In genomic region chr2:70188460-70188859, GRCh38 we compare ENCODE assay signal across 18 cellular contexts. TPM values are rescaled to one million over a fixed set of nuclear protein-coding genes. Genes with fewer than 3 reads are reported as not detected.
DNase-seq lines count a peak whose midpoint lies in the region; ATAC-seq, FAIRE-seq and TF ChIP-seq lines count a peak whose summit lies in the region.
"Had no signal": no experiment of that assay in that cellular context is flagged by ENCODE, and none has a peak within 500 bp of the region (broad histone marks: within the 10 kb centered on the region; RNA-seq: fewer than 3 reads in every experiment).

No MANE protein-coding gene starts in this region.

- peaks cover 26% of the 10 kb centered on the region for H3K4me1 Mint-ChIP-seq in activated naive CD8-positive, alpha-beta T cell (ENCODE audit: low read depth)

- H3K27me3 ChIP-seq in HCT116 (ENCODE audit: insufficient read depth, low read length), result no peaks in the 10 kb centered on the region
- H3K27me3 ChIP-seq in HepG2 (ENCODE audit: control insufficient read depth in 1 of 2, insufficient read depth in 2 of 2, low read length in 2 of 2), result no peaks in the 10 kb centered on the region; a peak in 1 of 5 replicates
- H3K27me3 ChIP-seq: adrenal gland had no signal

- H2AFZ ChIP-seq in HCT116 (ENCODE audit: low read depth, low read length, poor library complexity, severe bottlenecking), result no peak overlapping the region
- H2AFZ ChIP-seq in HepG2 (ENCODE audit: low read length), result no peak overlapping the region

- CTCF ChIA-PET in A549 (lab: Yijun Ruan, JAX) (interaction anchor here (1.8 kb wide), 1 partner anchor 276 kb away, joined by 4 read pairs; no protein-coding TSS in a partner anchor), HCT116 (lab: Charles Lee) (no interaction called here), HepG2 (lab: Yijun Ruan, JAX; ENCODE audit: low intra/inter-chr PET ratio, low total read pairs) (no interaction called here)

- no peaks in the 10 kb centered on the region for H3K36me3 ChIP-seq in HCT116 (ENCODE audit: control insufficient read depth in 1 of 2, insufficient read depth in 2 of 2, low read length in 2 of 2)
- peaks cover 0 to 1% of the 10 kb centered on the region in 2 experiments; a peak in 1 of 5 replicates for H3K36me3 ChIP-seq in HepG2 (replicated peaks in 1 of 2; ENCODE audit: control insufficient read depth in 1 of 2, insufficient read depth in 2 of 2, low read length in 2 of 2)
- H3K36me3 ChIP-seq: adrenal gland, prostate gland had no signal

- H3K27me3 Mint-ChIP-seq in activated naive CD8-positive, alpha-beta T cell, result no peaks in the 10 kb centered on the region

- BruUV-seq in HCT116 (replicated peaks; lab: Mats Ljungman, UMichigan), result no TSS peak
- BruUV-seq in HepG2 (replicated peaks; lab: Mats Ljungman, UMichigan), result TSS peak; percentile 45

- no peak for TF ChIP-seq EP300 in A549 (IDR thresholded peaks at IDR 0.05)
- TF ChIP-seq EP300 in HepG2 (IDR thresholded peaks at IDR 0.05; ENCODE audit: low read depth in 2 of 2, low read length in 2 of 2), result peak; percentile 60 to 90; a peak in 3 of 4 replicates
- TF ChIP-seq EP300 in HepG2 (CRISPR knock-in tag; IDR thresholded peaks at IDR 0.05; ENCODE audit: borderline replicate concordance), result peak; percentile 48; the same call in 1 of the 2 replicates

- H3K9me3 ChIP-seq in A549 (no peaks in the 10 kb centered on the region), HCT116 (ENCODE audit: control insufficient read depth in 1 of 2, insufficient read depth in 1 of 2, low read depth in 1 of 2, low read length in 2 of 2) (no peaks in the 10 kb centered on the region), HepG2 (ENCODE audit: low read length) (no peaks in the 10 kb centered on the region)
- H3K9me3 ChIP-seq: adrenal gland, prostate gland had no signal

- no peaks in the 10 kb centered on the region for H3K9me2 ChIP-seq in HCT116 (ENCODE audit: insufficient read depth)

- no peak for TF ChIP-seq POLR2A in A549 (IDR thresholded peaks at IDR 0.05; ENCODE audit: low read length)
- TF ChIP-seq POLR2A in HCT116 (IDR thresholded peaks at IDR 0.05; ENCODE audit: borderline replicate concordance, extremely low read depth, insufficient read depth, insufficient read length), result no peak
- TF ChIP-seq POLR2A in HepG2 (IDR thresholded peaks at IDR 0.05; ENCODE audit: insufficient read depth in 1 of 2, low read depth in 2 of 2, low read length in 2 of 2), result no peak

- H3K9ac ChIP-seq in HCT116 (ENCODE audit: low read length), result no peak overlapping the region
- peak overlapping the region; percentile 9; the same call in 1 of the 2 replicates for H3K9ac ChIP-seq in HepG2 (ENCODE audit: insufficient read depth, low read depth, low read length)

- H4K20me1 ChIP-seq in HCT116 (ENCODE audit: insufficient read depth) (no peaks in the 10 kb centered on the region), HepG2 (ENCODE audit: insufficient read depth, low read length) (no peaks in the 10 kb centered on the region)

- in situ Hi-C loops in HepG2 (cut with HindIII; ENCODE audit: extremely low pct_ligation_motif_present, low pct_unique_long_range_greater_than_20kb), result no loop called here

- TF ChIP-seq RAD21 in A549 (conservative IDR thresholded peaks at IDR 0.05 in 1 of 2, IDR thresholded peaks at IDR 0.05 in 1 of 2) (no peak), HCT116 (IDR thresholded peaks at IDR 0.05; ENCODE audit: low read depth) (no peak), HepG2 (CRISPR knock-in tag; IDR thresholded peaks at IDR 0.05) (no peak)

- peaks cover 14% of the 10 kb centered on the region for H3K4me1 ChIP-seq in A549
- H3K4me1 ChIP-seq in HCT116 (ENCODE audit: control insufficient read depth in 1 of 2, insufficient read depth in 2 of 2, low read length in 2 of 2), result peaks cover 7 to 14% of the 10 kb centered on the region in 2 experiments; a peak in 3 of 4 replicates
- peaks cover 36% of the 10 kb centered on the region for H3K4me1 ChIP-seq in HepG2 (ENCODE audit: insufficient read depth, low read length)
- H3K4me1 ChIP-seq: prostate gland had no signal

- peak overlapping the region; percentile 91 for H3K4me3 Mint-ChIP-seq in activated naive CD8-positive, alpha-beta T cell

- H3K4me2 ChIP-seq in A549 (peak overlapping the region; percentile 48), HCT116 (ENCODE audit: low read length) (peak overlapping the region; percentile 18; the same call in 1 of the 2 replicates), HepG2 (ENCODE audit: low read depth, low read length) (peak overlapping the region; percentile 53)

- WGBS in A549 (ENCODE audit: missing lambda C conversion rate), result 55% methylated on average over 5 of the region's 5 CpGs
- whole genome bisulfite sequencing in HepG2 (ENCODE audit: low lambda C conversion rate), result 10% methylated on average over 5 of the region's 5 CpGs

- peak overlapping the region; percentile 87 for H3K27ac Mint-ChIP-seq in activated naive CD8-positive, alpha-beta T cell

- H3K27ac ChIP-seq in A549 (peak overlapping the region in 1 of 2 experiments; percentile 5; a peak in 1 of 6 replicates), HCT116 (ENCODE audit: low read depth, low read length) (no peak overlapping the region), HepG2 (ENCODE audit: extremely low read length, insufficient read depth, low read length) (peak overlapping the region; percentile 75)
- H3K27ac ChIP-seq: adrenal gland, coronary artery, prostate gland had no signal

- peak; percentile 27 to 62 for DNase-seq in A549 (ENCODE audit: low read depth in 1 of 2, low spot score in 1 of 2)
- no peak for DNase-seq in HCT116 (ENCODE audit: low read depth, low spot score)
- DNase-seq in HepG2 (ENCODE audit: low spot score), result peak; percentile 94
- no peak for DNase-seq in NCI-H510A treated with DMSO at 0.1 percent for 48 hours (lab: John Stamatoyannopoulos, UW)
- no peak for DNase-seq in SKM-1 treated with dmso at 0.1 percent for 144 hours (lab: John Stamatoyannopoulos, UW; ENCODE audit: unreplicated experiment)
- DNase-seq in NCI-H1417 (lab: John Stamatoyannopoulos, UW), result no peak
- no peak for DNase-seq in NK-92 (lab: John Stamatoyannopoulos, UW; ENCODE audit: unreplicated experiment)
- DNase-seq: adrenal gland; Kasumi-1; midbrain; NCI-H2029 treated with DMSO at 0.1 percent for 48 hours; NCI-H82; stimulated activated CD4-positive, alpha-beta T cell treated with anti-CD3 and anti-CD28 coated beads, Interleukin-1b, Interleukin-23, amount 100 ng/mL, for 48 hours; stimulated activated CD8-positive, alpha-beta memory T cell treated with anti-CD3 and anti-CD28 coated beads, Interleukin-4, amount 100 ng/mL, for 48 hours had no signal

- POLR2A ChIA-PET in A549 (lab: Yijun Ruan, JAX), result interaction anchor here (1.3 kb wide), 1 partner anchor 274 kb away, joined by 3 read pairs; the partner anchor contains the start of gene MXD1
- POLR2A ChIA-PET in HCT116 (lab: Charles Lee), result no interaction called here
- POLR2A ChIA-PET in HepG2 (lab: Yijun Ruan, JAX), result interaction anchor here (0.6 to 3.4 kb wide), 8 partner anchors 30 to 274 kb away, joined by 3 to 49 read pairs (median 4); partner anchors contain the start of genes MXD1, PCYOX1 and SNRPG

- FAIRE-seq in A549 (lab: Jason Lieb, UNC), result no peak
- FAIRE-seq in HepG2 (lab: Jason Lieb, UNC), result peak; percentile 57

- RAD21 ChIA-PET in HCT116 (lab: Charles Lee; ENCODE audit: low non-redundant PET in 1 of 2, low total read pairs in 2 of 2, uncharacterized antibody in 2 of 2, unreplicated experiment in 2 of 2), result no interaction called here

- peaks cover 7% of the 10 kb centered on the region; the same call in 1 of the 2 replicates for H3K79me2 ChIP-seq in HCT116 (ENCODE audit: insufficient read depth, low read length)
- no peaks in the 10 kb centered on the region for H3K79me2 ChIP-seq in HepG2 (ENCODE audit: insufficient read depth, low read length)

- H3K4me3 ChIP-seq in A549, result no peak overlapping the region
- no peak overlapping the region for H3K4me3 ChIP-seq in HCT116 (replicated peaks in 1 of 2; ENCODE audit: low read depth in 1 of 2, low read length in 2 of 2)
- H3K4me3 ChIP-seq in HepG2 (replicated peaks in 1 of 3; ENCODE audit: insufficient read depth in 1 of 3, low read depth in 2 of 3, low read length in 3 of 3), result no peak overlapping the region; a peak in 2 of 6 replicates
- H3K4me3 ChIP-seq: adrenal gland, coronary artery, prostate gland had no signal

- intact Hi-C loops in HCT116 (cut with micrococcal nuclease), result no loop called here
- intact Hi-C loops in HepG2 (cut with micrococcal nuclease; ENCODE audit: unreplicated experiment), result no loop called here

- H3K9me3 Mint-ChIP-seq in activated naive CD8-positive, alpha-beta T cell (ENCODE audit: low read depth), result no peaks in the 10 kb centered on the region

- H3K36me3 Mint-ChIP-seq in activated naive CD8-positive, alpha-beta T cell, result no peaks in the 10 kb centered on the region

- ATAC-seq in A549 (no peak), HCT116 (no peak), HepG2 (peak; percentile 4; the same call in 1 of the 3 replicates)
- ATAC-seq: Right ventricle myocardium inferior had no signal

- TF ChIP-seq CTCF in A549 (IDR thresholded peaks at IDR 0.05) (no peak), HCT116 (IDR thresholded peaks at IDR 0.05 in 2 of 3, conservative IDR thresholded peaks at IDR 0.05 in 1 of 3; ENCODE audit: borderline replicate concordance in 1 of 3, insufficient read depth in 1 of 3, low read depth in 2 of 3, low read length in 2 of 3) (no peak), HepG2 (CRISPR knock-in tag; IDR thresholded peaks at IDR 0.05) (no peak)

RNA-seq across cellular contexts. Expression of gene C2orf42, which starts 2.4 kb away (rescaled TPM):
- 10.4 and 14.8 TPM in 2 replicates for polyA plus RNA-seq in A549 (2011; rRNA removed)
- 3.6 and 4.9 TPM in 2 replicates for polyA plus RNA-seq in A549 (2012; cell fraction: cytosol; rRNA removed)
- polyA plus RNA-seq in A549 (2012; cell fraction: nucleus; rRNA removed), result 5.0 and 7.0 TPM in 2 replicates
- polyA plus RNA-seq in A549 (2017; fragmentation: RNase III; extraction: RNeasy Plus Mini Kit Qiagen cat#74134 plus additional on column Dnase treatment), result 8.1 to 9.5 TPM (median 8.3 TPM) in 3 replicates
- 49.4 and 61.1 TPM in 2 replicates for polyA minus RNA-seq in A549 (2011; rRNA and poly(A)+ RNA removed)
- total RNA-seq in HCT116 (2021; ENCODE audit: unreplicated experiment), result 17.4 TPM
- 7.6 and 10.3 TPM in 2 replicates for polyA plus RNA-seq in HCT116 (2012)
- 9.9 and 11.1 TPM in 2 replicates for total RNA-seq in HepG2 (2016; rRNA removed; fragmentation: Illumina TruSeq; extraction: Trizol)
- total RNA-seq in HepG2 (2016; cell fraction: cytosol; rRNA removed; fragmentation: Illumina TruSeq; extraction: Trizol; ENCODE audit: low read depth), result 20.6 and 21.9 TPM in 2 replicates
- 9.3 and 9.6 TPM in 2 replicates for total RNA-seq in HepG2 (2016; cell fraction: insoluble cytoplasmic fraction; rRNA removed; fragmentation: Illumina TruSeq; extraction: Trizol)
- total RNA-seq in HepG2 (2016; cell fraction: membrane; rRNA removed; fragmentation: Illumina TruSeq; extraction: Trizol), result 21.6 and 22.7 TPM in 2 replicates
- total RNA-seq in HepG2 (2016; cell fraction: nucleus; rRNA removed; fragmentation: Illumina TruSeq; extraction: Trizol), result 8.7 and 10.0 TPM in 2 replicates
- 9.3 and 10.1 TPM in 2 replicates for polyA plus RNA-seq in HepG2 (2011; rRNA removed)
- 6.6 and 7.2 TPM in 2 replicates for polyA plus RNA-seq in HepG2 (2011; cell fraction: cytosol; rRNA removed)
- 10.9 and 14.5 TPM in 2 replicates for polyA plus RNA-seq in HepG2 (2011; cell fraction: nucleus; rRNA removed)
- 8.7 and 9.4 TPM in 2 replicates for polyA plus RNA-seq in HepG2 (2012)
- 2.6 and 2.8 TPM in 2 replicates for polyA plus RNA-seq in HepG2 (2016; cell fraction: cytosol; fragmentation: Illumina TruSeq; extraction: Trizol; ENCODE audit: low read depth)
- polyA plus RNA-seq in HepG2 (2016; cell fraction: insoluble cytoplasmic fraction; fragmentation: Illumina TruSeq; extraction: Trizol; ENCODE audit: low read depth), result 9.2 and 10.0 TPM in 2 replicates
- polyA plus RNA-seq in HepG2 (2016; cell fraction: membrane; fragmentation: Illumina TruSeq; extraction: Trizol; ENCODE audit: low read depth), result 5.3 and 7.7 TPM in 2 replicates
- polyA plus RNA-seq in HepG2 (2016; cell fraction: nucleus; fragmentation: Illumina TruSeq; extraction: Trizol; ENCODE audit: insufficient read depth, low read depth), result 8.3 and 10.9 TPM in 2 replicates
- polyA minus RNA-seq in HepG2 (2011; rRNA and poly(A)+ RNA removed; ENCODE audit: low replicate concordance), result 26.9 and 49.5 TPM in 2 replicates
- 8.3 and 17.8 TPM in 2 replicates for polyA minus RNA-seq in HepG2 (2011; cell fraction: cytosol; rRNA and poly(A)+ RNA removed)
- 22.4 and 25.1 TPM in 2 replicates for polyA minus RNA-seq in HepG2 (2011; cell fraction: nucleus; rRNA and poly(A)+ RNA removed)

RNA-seq across cellular contexts. Expression of gene TIA1, which starts 60.0 kb away (rescaled TPM):
- polyA plus RNA-seq in A549 (2011; rRNA removed) (148 and 173 TPM in 2 replicates), A549 (2017; fragmentation: RNase III; extraction: RNeasy Plus Mini Kit Qiagen cat#74134 plus additional on column Dnase treatment) (59.5 to 65.8 TPM (median 61.2 TPM) in 3 replicates), HepG2 (2011; rRNA removed) (306 and 319 TPM in 2 replicates)
- 43.0 and 50.7 TPM in 2 replicates for polyA plus RNA-seq in A549 (2012; cell fraction: cytosol; rRNA removed)
- 60.2 and 64.0 TPM in 2 replicates for polyA plus RNA-seq in A549 (2012; cell fraction: nucleus; rRNA removed)
- 117 and 131 TPM in 2 replicates for polyA minus RNA-seq in A549 (2011; rRNA and poly(A)+ RNA removed)
- total RNA-seq in HCT116 (2021; ENCODE audit: unreplicated experiment) (94.1 TPM), HepG2 (2016; rRNA removed; fragmentation: Illumina TruSeq; extraction: Trizol) (199 and 209 TPM in 2 replicates)
- 63.6 and 72.4 TPM in 2 replicates for polyA plus RNA-seq in HCT116 (2012)
- 46.3 and 52.7 TPM in 2 replicates for total RNA-seq in HepG2 (2016; cell fraction: cytosol; rRNA removed; fragmentation: Illumina TruSeq; extraction: Trizol; ENCODE audit: low read depth)
- total RNA-seq in HepG2 (2016; cell fraction: insoluble cytoplasmic fraction; rRNA removed; fragmentation: Illumina TruSeq; extraction: Trizol), result 193 and 198 TPM in 2 replicates
- total RNA-seq in HepG2 (2016; cell fraction: membrane; rRNA removed; fragmentation: Illumina TruSeq; extraction: Trizol), result 37.9 and 45.7 TPM in 2 replicates
- 256 and 292 TPM in 2 replicates for total RNA-seq in HepG2 (2016; cell fraction: nucleus; rRNA removed; fragmentation: Illumina TruSeq; extraction: Trizol)
- polyA plus RNA-seq in HepG2 (2011; cell fraction: cytosol; rRNA removed), result 41.7 and 42.1 TPM in 2 replicates
- 1,074 and 1,129 TPM in 2 replicates for polyA plus RNA-seq in HepG2 (2011; cell fraction: nucleus; rRNA removed)
- polyA plus RNA-seq in HepG2 (2012), result 147 and 204 TPM in 2 replicates
- 6.0 and 6.8 TPM in 2 replicates for polyA plus RNA-seq in HepG2 (2016; cell fraction: cytosol; fragmentation: Illumina TruSeq; extraction: Trizol; ENCODE audit: low read depth)
- 108 and 119 TPM in 2 replicates for polyA plus RNA-seq in HepG2 (2016; cell fraction: insoluble cytoplasmic fraction; fragmentation: Illumina TruSeq; extraction: Trizol; ENCODE audit: low read depth)
- 16.0 TPM in 2 replicates for polyA plus RNA-seq in HepG2 (2016; cell fraction: membrane; fragmentation: Illumina TruSeq; extraction: Trizol; ENCODE audit: low read depth)
- 613 and 622 TPM in 2 replicates for polyA plus RNA-seq in HepG2 (2016; cell fraction: nucleus; fragmentation: Illumina TruSeq; extraction: Trizol; ENCODE audit: insufficient read depth, low read depth)
- 79.8 and 109 TPM in 2 replicates for polyA minus RNA-seq in HepG2 (2011; rRNA and poly(A)+ RNA removed; ENCODE audit: low replicate concordance)
- polyA minus RNA-seq in HepG2 (2011; cell fraction: cytosol; rRNA and poly(A)+ RNA removed), result 61.2 and 67.1 TPM in 2 replicates
- 718 and 820 TPM in 2 replicates for polyA minus RNA-seq in HepG2 (2011; cell fraction: nucleus; rRNA and poly(A)+ RNA removed)

Comparison
In these comparisons a context has a peak if more than half of its experiments do, and no peak if none do; other contexts are left out.
1. DNase-seq: peak in A549 (2 of 2) and HepG2 (single experiment); none in HCT116 (single experiment), NCI-H510A treated with DMSO at 0.1 percent for 48 hours (single experiment), SKM-1 treated with dmso at 0.1 percent for 144 hours (single experiment), NCI-H1417 (0 of 3) and NK-92 (single experiment).
2. Of the 38 proteins assayed by ChIP-seq in both HepG2 and A549: peak only in HepG2: CEBPB, CHD4, EHMT2, EP300, ESRRA, HDAC2 and 2 more; only in A549: none; in both: none; in neither: 27; mixed calls (peak in some experiments, not most) for 3.
3. Peak in every context shown above with its lines, with median percentiles within 50 percentile points of each other: H3K4me2 ChIP-seq.